27 cellular contexts compared by ENCODE assay signal in genomic region chr20:57667924-57668782, GRCh38. TPM values are rescaled to one million over a fixed set of nuclear protein-coding genes. Genes with fewer than 3 reads are reported as not detected.
DNase-seq lines count a peak whose midpoint lies in the region; ATAC-seq and TF ChIP-seq lines count a peak whose summit lies in the region.
"Had no signal": no experiment of that assay in that cellular context is flagged by ENCODE, and none has a peak within 500 bp of the region (broad histone marks: within the 10 kb centered on the region; RNA-seq: fewer than 3 reads in every experiment).

No MANE protein-coding gene starts in this region.

- H3K9me3 Mint-ChIP-seq in activated CD8-positive, alpha-beta T cell treated with anti-CD3 and anti-CD28 coated beads for 36 hours: no peaks in the 10 kb centered on the region
- H3K9me3 Mint-ChIP-seq in activated CD8-positive, alpha-beta T cell treated with anti-CD3 and anti-CD28 coated beads, Interleukin-2, amount 10 ng/mL, durations not matched to agents 7 days and 5 days (ENCODE audit: insufficient read depth): no peaks in the 10 kb centered on the region
- H3K9me3 Mint-ChIP-seq in WTC11: no peaks in the 10 kb centered on the region
- H3K9me3 Mint-ChIP-seq: natural killer cell treated with Interleukin-12 subunit alpha and Interleukin-12 subunit beta and Interleukin-15 and Interleukin-18, amount 100 ng/mL, for 72 hours; stimulated activated naive CD8-positive, alpha-beta T cell treated with anti-CD3 and anti-CD28 coated beads, Interleukin-15, amount 100 ng/mL, for 72 hours; T-helper 2 cell treated with Interferon-gamma antibody and Interleukin-4, amounts not matched to agents 5 μg/mL and 100 μg/mL, for 36 hours had no signal

- no peak for TF ChIP-seq CTCF in activated CD8-positive, alpha-beta T cell treated with anti-CD3 and anti-CD28 coated beads for 36 hours (IDR thresholded peaks at IDR 0.05)
- TF ChIP-seq CTCF in WTC11 (IDR thresholded peaks at IDR 0.05) (no peak), mucosa of descending colon (IDR thresholded peaks at IDR 0.05) (no peak), thyroid gland (IDR thresholded peaks at IDR 0.05) (no peak)

- H3K4me1 ChIP-seq in mucosa of descending colon (ENCODE audit: low read depth) (peaks cover 5% of the 10 kb centered on the region), thyroid gland (peaks cover 17 to 18% of the 10 kb centered on the region in 2 donors)

- no peaks in the 10 kb centered on the region for H3K27me3 ChIP-seq in thyroid gland
- H3K27me3 ChIP-seq: hepatocyte, uterus had no signal

- H3K27ac ChIP-seq in thyroid gland: peak overlapping the region; percentile 76 to 98 (median 97)
- H3K27ac ChIP-seq: epithelial cell of prostate, hepatocyte, PC-9 had no signal

- H3K4me3 ChIP-seq in mucosa of descending colon (no peak overlapping the region), thyroid gland (replicated peaks in 1 of 3) (no peak overlapping the region)
- H3K4me3 ChIP-seq: hepatocyte, PC-9, uterus had no signal

- peaks cover 13% of the 10 kb centered on the region for H3K4me1 Mint-ChIP-seq in activated CD8-positive, alpha-beta T cell treated with anti-CD3 and anti-CD28 coated beads for 36 hours (ENCODE audit: low read depth)
- H3K4me1 Mint-ChIP-seq in activated CD8-positive, alpha-beta T cell treated with anti-CD3 and anti-CD28 coated beads, Interleukin-2, amount 10 ng/mL, durations not matched to agents 7 days and 5 days (ENCODE audit: low read depth): peaks cover 5% of the 10 kb centered on the region
- peaks cover 49% of the 10 kb centered on the region for H3K4me1 Mint-ChIP-seq in WTC11

- peak; percentile 37 for ATAC-seq in activated CD8-positive, alpha-beta T cell treated with anti-CD3 and anti-CD28 coated beads for 36 hours
- no peak for ATAC-seq in activated CD8-positive, alpha-beta T cell treated with anti-CD3 and anti-CD28 coated beads, Interleukin-2, amount 10 ng/mL, durations not matched to agents 7 days and 5 days
- ATAC-seq in WTC11 (no peak), mucosa of descending colon (peak; percentile 75), GM18520 (IDR thresholded peaks at IDR 0.05; ENCODE audit: unreplicated experiment) (no peak)
- ATAC-seq: HCT116; natural killer cell treated with Interleukin-12 subunit alpha and Interleukin-12 subunit beta and Interleukin-15 and Interleukin-18, amount 100 ng/mL, for 72 hours; stimulated activated naive CD8-positive, alpha-beta T cell treated with anti-CD3 and anti-CD28 coated beads, Interleukin-15, amount 100 ng/mL, for 72 hours had no signal

- DNase-seq in activated CD8-positive, alpha-beta T cell treated with anti-CD3 and anti-CD28 coated beads for 36 hours: peak; percentile 20
- no peak for DNase-seq in activated CD8-positive, alpha-beta T cell treated with anti-CD3 and anti-CD28 coated beads, Interleukin-2, amount 10 ng/mL, durations not matched to agents 7 days and 5 days
- no peak for DNase-seq in WTC11 (ENCODE audit: low spot score)
- DNase-seq in mucosa of descending colon: peak; percentile 7 to 67 (median 67)
- peak; percentile 96 to 97 for DNase-seq in thyroid gland
- no peak for DNase-seq in stimulated activated naive CD4-positive, alpha-beta T cell treated with Interleukin-2 at 50 U/mL for 16 hours (lab: John Stamatoyannopoulos, UW)
- no peak for DNase-seq in SIG-M5 treated with dmso at 0.1 percent for 504 hours (lab: John Stamatoyannopoulos, UW; ENCODE audit: unreplicated experiment)
- DNase-seq: activated CD4-positive, alpha-beta T cell treated with anti-CD3 and anti-CD28 coated beads, Interleukin-2, amount 50 U/mL, for 4 hours; amniotic stem cell; caudate nucleus; EL; foreskin fibroblast; NCI-H1436; NCI-H774; PC-9; stimulated activated CD4-positive, alpha-beta T cell treated with anti-CD3 and anti-CD28 coated beads, Interleukin-2, amount 100 ng/mL, for 24 hours; stimulated activated naive CD8-positive, alpha-beta T cell treated with anti-CD3 and anti-CD28 coated beads, Interleukin-15, amount 100 ng/mL, for 72 hours; uterus had no signal

- peak in 1 of 2 donors; percentile 28 for TF ChIP-seq POLR2A in thyroid gland (IDR thresholded peaks at IDR 0.05)

- H3K9me3 ChIP-seq in mucosa of descending colon: no peaks in the 10 kb centered on the region
- H3K9me3 ChIP-seq in thyroid gland: no peaks in the 10 kb centered on the region
- H3K9me3 ChIP-seq: SK-N-SH, uterus had no signal

- H3K27ac Mint-ChIP-seq in activated CD8-positive, alpha-beta T cell treated with anti-CD3 and anti-CD28 coated beads for 36 hours: peak overlapping the region; percentile 63
- no peak overlapping the region for H3K27ac Mint-ChIP-seq in activated CD8-positive, alpha-beta T cell treated with anti-CD3 and anti-CD28 coated beads, Interleukin-2, amount 10 ng/mL, durations not matched to agents 7 days and 5 days
- peak overlapping the region; percentile 91 for H3K27ac Mint-ChIP-seq in WTC11
- H3K27ac Mint-ChIP-seq: B cell; natural killer cell treated with Interleukin-12 subunit alpha and Interleukin-12 subunit beta and Interleukin-15 and Interleukin-18, amount 100 ng/mL, for 72 hours; T-helper 2 cell treated with Interferon-gamma antibody and Interleukin-4, amounts not matched to agents 5 μg/mL and 100 μg/mL, for 36 hours had no signal

- H3K36me3 ChIP-seq in mucosa of descending colon (ENCODE audit: low read depth) (no peaks in the 10 kb centered on the region), thyroid gland (no peaks in the 10 kb centered on the region)
- H3K36me3 ChIP-seq: uterus had no signal

- no peak overlapping the region for H3K4me3 Mint-ChIP-seq in activated CD8-positive, alpha-beta T cell treated with anti-CD3 and anti-CD28 coated beads for 36 hours
- no peak overlapping the region for H3K4me3 Mint-ChIP-seq in activated CD8-positive, alpha-beta T cell treated with anti-CD3 and anti-CD28 coated beads, Interleukin-2, amount 10 ng/mL, durations not matched to agents 7 days and 5 days
- no peak overlapping the region for H3K4me3 Mint-ChIP-seq in WTC11
- H3K4me3 Mint-ChIP-seq: B cell; natural killer cell treated with Interleukin-12 subunit alpha and Interleukin-12 subunit beta and Interleukin-15 and Interleukin-18, amount 100 ng/mL, for 72 hours; T-helper 2 cell treated with Interferon-gamma antibody and Interleukin-4, amounts not matched to agents 5 μg/mL and 100 μg/mL, for 36 hours had no signal

- no peaks in the 10 kb centered on the region for H3K36me3 Mint-ChIP-seq in activated CD8-positive, alpha-beta T cell treated with anti-CD3 and anti-CD28 coated beads for 36 hours (ENCODE audit: low read depth)
- H3K36me3 Mint-ChIP-seq in activated CD8-positive, alpha-beta T cell treated with anti-CD3 and anti-CD28 coated beads, Interleukin-2, amount 10 ng/mL, durations not matched to agents 7 days and 5 days (ENCODE audit: low read depth): no peaks in the 10 kb centered on the region
- H3K36me3 Mint-ChIP-seq in WTC11: no peaks in the 10 kb centered on the region; the same call in 1 of the 2 replicates
- H3K36me3 Mint-ChIP-seq: natural killer cell treated with Interleukin-12 subunit alpha and Interleukin-12 subunit beta and Interleukin-15 and Interleukin-18, amount 100 ng/mL, for 72 hours had no signal

- H3K27me3 Mint-ChIP-seq in activated CD8-positive, alpha-beta T cell treated with anti-CD3 and anti-CD28 coated beads for 36 hours: no peaks in the 10 kb centered on the region
- no peaks in the 10 kb centered on the region for H3K27me3 Mint-ChIP-seq in activated CD8-positive, alpha-beta T cell treated with anti-CD3 and anti-CD28 coated beads, Interleukin-2, amount 10 ng/mL, durations not matched to agents 7 days and 5 days (ENCODE audit: low read depth)
- no peaks in the 10 kb centered on the region for H3K27me3 Mint-ChIP-seq in WTC11 (ENCODE audit: low read depth)
- H3K27me3 Mint-ChIP-seq: B cell; natural killer cell treated with Interleukin-12 subunit alpha and Interleukin-12 subunit beta and Interleukin-15 and Interleukin-18, amount 100 ng/mL, for 72 hours; stimulated activated naive CD8-positive, alpha-beta T cell treated with anti-CD3 and anti-CD28 coated beads, Interleukin-15, amount 100 ng/mL, for 72 hours had no signal

- POLR2A ChIA-PET in activated CD8-positive, alpha-beta T cell treated with anti-CD3 and anti-CD28 coated beads for 36 hours (lab: Charles Lee): interaction anchor here (1.0 kb wide), 1 partner anchor 13 kb away, joined by 3 read pairs; no protein-coding TSS in a partner anchor
- POLR2A ChIA-PET in activated CD8-positive, alpha-beta T cell treated with anti-CD3 and anti-CD28 coated beads, Interleukin-2, amount 10 ng/mL, durations not matched to agents 7 days and 5 days (lab: Charles Lee): no interaction called here
- POLR2A ChIA-PET in WTC11 (lab: Charles Lee): no interaction called here

- intact Hi-C loops in activated CD8-positive, alpha-beta T cell treated with anti-CD3 and anti-CD28 coated beads for 36 hours (cut with micrococcal nuclease): no loop called here
- intact Hi-C loops in mucosa of descending colon (cut with DNase I, micrococcal nuclease) (no loop called here), thyroid gland (cut with DNase I) (loop anchor here (5.0 kb wide), 1 partner anchor 39 kb away; no protein-coding TSS in a partner anchor)

- WGBS in thyroid gland, 2 donors: 46% methylated on average over 14 to 17 of the region's 18 CpGs

- CTCF ChIA-PET in activated CD8-positive, alpha-beta T cell treated with anti-CD3 and anti-CD28 coated beads for 36 hours (lab: Charles Lee): no interaction called here
- CTCF ChIA-PET in activated CD8-positive, alpha-beta T cell treated with anti-CD3 and anti-CD28 coated beads, Interleukin-2, amount 10 ng/mL, durations not matched to agents 7 days and 5 days (lab: Charles Lee): interaction anchor here (1.8 kb wide), 1 partner anchor 14 kb away, joined by 5 read pairs; no protein-coding TSS in a partner anchor
- CTCF ChIA-PET in WTC11 (lab: Charles Lee): interaction anchor here (1.6 kb wide), 1 partner anchor 13 kb away, joined by 3 read pairs; no protein-coding TSS in a partner anchor

RNA-seq across cellular contexts. Expression of gene PMEPA1, which starts 41.7 kb away (rescaled TPM):
- 1 to 10 TPM; 1.7 to 2.0 TPM for total RNA-seq in activated CD8-positive, alpha-beta T cell treated with anti-CD3 and anti-CD28 coated beads for 36 hours
- total RNA-seq in activated CD8-positive, alpha-beta T cell treated with anti-CD3 and anti-CD28 coated beads, Interleukin-2, amount 10 ng/mL, durations not matched to agents 7 days and 5 days: under 1 TPM in 1 of 2 experiments, not detected in 1; 0.37 TPM
- 29.8 to 40.6 TPM (median 31.0 TPM) in 3 replicates for total RNA-seq in WTC11 (2021)
- total RNA-seq in mucosa of descending colon: 10 to 100 TPM; 18.5 to 35.5 (median 23.5) TPM
- 10 to 100 TPM in 1 of 4 donors, 1 to 10 TPM in 3; 6.5 to 12.6 (median 8.3) TPM for total RNA-seq in thyroid gland

RNA-seq across cellular contexts. Expression of gene ZBP1, which starts 47.9 kb away (rescaled TPM):
- total RNA-seq in activated CD8-positive, alpha-beta T cell treated with anti-CD3 and anti-CD28 coated beads for 36 hours: under 1 TPM; 0.11 to 0.56 TPM
- total RNA-seq in activated CD8-positive, alpha-beta T cell treated with anti-CD3 and anti-CD28 coated beads, Interleukin-2, amount 10 ng/mL, durations not matched to agents 7 days and 5 days: 10 to 100 TPM; 10.2 to 11.7 TPM
- total RNA-seq in WTC11 (2021) (not detected in 3 replicates), mucosa of descending colon (10 to 100 TPM in 1 of 3 donors, 1 to 10 TPM in 2; 1.8 to 12.8 (median 3.6) TPM), thyroid gland (1 to 10 TPM in 1 of 4 donors, under 1 TPM in 2, not detected in 1; 0.33 to 1.5 (median 0.34) TPM)
- total RNA-seq: A172, hepatocyte, PC-9 had no signal

Comparison
In these comparisons a context has a peak if more than half of its experiments do, and no peak if none do; other contexts are left out.
1. ATAC-seq: peak in activated CD8-positive, alpha-beta T cell treated with anti-CD3 and anti-CD28 coated beads for 36 hours (single experiment) and mucosa of descending colon (single experiment); none in activated CD8-positive, alpha-beta T cell treated with anti-CD3 and anti-CD28 coated beads, Interleukin-2, amount 10 ng/mL, durations not matched to agents 7 days and 5 days (single experiment), WTC11 (single experiment) and GM18520 (single experiment).
2. DNase-seq: peak in activated CD8-positive, alpha-beta T cell treated with anti-CD3 and anti-CD28 coated beads for 36 hours (single experiment), mucosa of descending colon (3 of 3) and thyroid gland (2 of 2); none in activated CD8-positive, alpha-beta T cell treated with anti-CD3 and anti-CD28 coated beads, Interleukin-2, amount 10 ng/mL, durations not matched to agents 7 days and 5 days (single experiment), WTC11 (single experiment), stimulated activated naive CD4-positive, alpha-beta T cell treated with Interleukin-2 at 50 U/mL for 16 hours (single experiment) and SIG-M5 treated with dmso at 0.1 percent for 504 hours (single experiment).